In genomic region chr18:24138281-24138883, GRCh38 we compare ENCODE assay signal across 8 cellular contexts. TPM values are rescaled to one million over a fixed set of nuclear protein-coding genes. Genes with fewer than 3 reads are reported as not detected.
A peak's percentile ranks its signal among the peaks of the same experiment; 100 is the strongest.
DNase-seq lines count a peak whose midpoint lies in the region; ATAC-seq lines count a peak whose summit lies in the region.

No MANE protein-coding gene starts in this region.

- CTCF ChIA-PET in activated CD8-positive, alpha-beta memory T cell treated with anti-CD3 and anti-CD28 coated beads, Interleukin-2, amount 10 ng/mL, durations not matched to agents 7 days and 5 days (lab: Charles Lee) = interaction anchor here (0.8 to 1.2 kb wide), 3 partner anchors 10 to 226 kb away, joined by 3 to 4 read pairs (median 3); no protein-coding TSS in a partner anchor
- CTCF ChIA-PET in activated CD4-positive, alpha-beta memory T cell treated with anti-CD3 and anti-CD28 coated beads for 36 hours (lab: Charles Lee) = interaction anchor here (0.6 to 1.6 kb wide), 3 partner anchors 313 to 377 kb away, joined by 3 to 7 read pairs (median 3); no protein-coding TSS in a partner anchor

- peak overlapping the region; percentile 73; the same call in 1 of the 2 replicates for H3K9ac ChIP-seq in iPS-20b (ENCODE audit: low read depth, low read length)

- POLR2A ChIA-PET in activated CD4-positive, alpha-beta memory T cell treated with anti-CD3 and anti-CD28 coated beads for 36 hours (lab: Charles Lee) = interaction anchor here (0.8 to 1.1 kb wide), 2 partner anchors 25 to 55 kb away, joined by 3 read pairs; no protein-coding TSS in a partner anchor

- H3K27ac ChIP-seq in iPS-20b (ENCODE audit: low read length) (no peak overlapping the region), substantia nigra (ENCODE audit: low read depth, low read length, poor library complexity, severe bottlenecking) (peak overlapping the region; percentile 64)

- no peak for DNase-seq in activated CD8-positive, alpha-beta memory T cell treated with anti-CD3 and anti-CD28 coated beads, Interleukin-2, amount 10 ng/mL, durations not matched to agents 7 days and 5 days
- no peak for DNase-seq in activated CD8-positive, alpha-beta memory T cell treated with anti-CD3 and anti-CD28 coated beads, Interleukin-2, amount 50 U/mL, for 48 hours
- DNase-seq in activated CD4-positive, alpha-beta memory T cell treated with anti-CD3 and anti-CD28 coated beads for 36 hours = no peak
- peak in 1 of 49 donors; percentile 37 for DNase-seq in substantia nigra (lab: John Stamatoyannopoulos, UW)
- DNase-seq in NCI-H2196 treated with DMSO at 0.1 percent for 48 hours (lab: John Stamatoyannopoulos, UW; ENCODE audit: unreplicated experiment) = no peak

- H3K4me1 Mint-ChIP-seq in activated CD8-positive, alpha-beta memory T cell treated with anti-CD3 and anti-CD28 coated beads, Interleukin-2, amount 10 ng/mL, durations not matched to agents 7 days and 5 days = peaks cover 29% of the 10 kb centered on the region
- peaks cover 26% of the 10 kb centered on the region for H3K4me1 Mint-ChIP-seq in activated CD4-positive, alpha-beta memory T cell treated with anti-CD3 and anti-CD28 coated beads for 36 hours (ENCODE audit: low read depth)

- no peak overlapping the region for H3K27ac Mint-ChIP-seq in activated CD8-positive, alpha-beta memory T cell treated with anti-CD3 and anti-CD28 coated beads, Interleukin-2, amount 10 ng/mL, durations not matched to agents 7 days and 5 days
- H3K27ac Mint-ChIP-seq in activated CD4-positive, alpha-beta memory T cell treated with anti-CD3 and anti-CD28 coated beads for 36 hours = peak overlapping the region; percentile 15

- H3K36me3 Mint-ChIP-seq in activated CD8-positive, alpha-beta memory T cell treated with anti-CD3 and anti-CD28 coated beads, Interleukin-2, amount 10 ng/mL, durations not matched to agents 7 days and 5 days = peaks cover 20% of the 10 kb centered on the region
- H3K36me3 Mint-ChIP-seq in activated CD4-positive, alpha-beta memory T cell treated with anti-CD3 and anti-CD28 coated beads for 36 hours = no peaks in the 10 kb centered on the region

- H3K9me3 ChIP-seq in iPS-20b (ENCODE audit: insufficient read depth, low read depth, low read length) = no peaks in the 10 kb centered on the region

- peak; percentile 15 for ATAC-seq in activated CD8-positive, alpha-beta memory T cell treated with anti-CD3 and anti-CD28 coated beads, Interleukin-2, amount 10 ng/mL, durations not matched to agents 7 days and 5 days
- ATAC-seq in GM21737 (IDR thresholded peaks at IDR 0.05; ENCODE audit: unreplicated experiment) = no peak
- ATAC-seq in GM19023 (IDR thresholded peaks at IDR 0.05; ENCODE audit: unreplicated experiment) = no peak

- intact Hi-C loops in activated CD4-positive, alpha-beta memory T cell treated with anti-CD3 and anti-CD28 coated beads for 36 hours (cut with micrococcal nuclease) = loop anchor here (5.0 kb wide), 1 partner anchor 121 kb away; no protein-coding TSS in a partner anchor

- H3K27me3 Mint-ChIP-seq in activated CD8-positive, alpha-beta memory T cell treated with anti-CD3 and anti-CD28 coated beads, Interleukin-2, amount 10 ng/mL, durations not matched to agents 7 days and 5 days = peaks cover 31% of the 10 kb centered on the region
- peaks cover 12% of the 10 kb centered on the region for H3K27me3 Mint-ChIP-seq in activated CD4-positive, alpha-beta memory T cell treated with anti-CD3 and anti-CD28 coated beads for 36 hours

- H3K9me3 Mint-ChIP-seq in activated CD8-positive, alpha-beta memory T cell treated with anti-CD3 and anti-CD28 coated beads, Interleukin-2, amount 10 ng/mL, durations not matched to agents 7 days and 5 days (ENCODE audit: low read depth) = no peaks in the 10 kb centered on the region
- no peaks in the 10 kb centered on the region for H3K9me3 Mint-ChIP-seq in activated CD4-positive, alpha-beta memory T cell treated with anti-CD3 and anti-CD28 coated beads for 36 hours

- H3K4me3 Mint-ChIP-seq in activated CD8-positive, alpha-beta memory T cell treated with anti-CD3 and anti-CD28 coated beads, Interleukin-2, amount 10 ng/mL, durations not matched to agents 7 days and 5 days = peak overlapping the region; percentile 72
- peak overlapping the region; percentile 85 for H3K4me3 Mint-ChIP-seq in activated CD4-positive, alpha-beta memory T cell treated with anti-CD3 and anti-CD28 coated beads for 36 hours

- H3K27me3 ChIP-seq in iPS-20b (ENCODE audit: insufficient read depth, low read length) = no peaks in the 10 kb centered on the region

- peak overlapping the region; percentile 73 for H3K4me3 ChIP-seq in iPS-20b (ENCODE audit: low read length)

- H3K36me3 ChIP-seq in iPS-20b (ENCODE audit: insufficient read depth, low read depth, low read length) = peaks cover 7% of the 10 kb centered on the region

- H3K4me1 ChIP-seq in iPS-20b (ENCODE audit: insufficient read depth, low read length) = peaks cover 13% of the 10 kb centered on the region; the same call in 1 of the 2 replicates

RNA-seq across cellular contexts. Expression of gene CABYR, which starts 0.5 kb away (rescaled TPM):
- total RNA-seq in activated CD8-positive, alpha-beta memory T cell treated with anti-CD3 and anti-CD28 coated beads, Interleukin-2, amount 10 ng/mL, durations not matched to agents 7 days and 5 days = 1 to 10 TPM in 1 of 2 experiments, under 1 TPM in 1; 0.76 to 1.2 TPM
- 1 to 10 TPM in 1 of 2 experiments, under 1 TPM in 1; 1.00 to 1.4 TPM for total RNA-seq in activated CD4-positive, alpha-beta memory T cell treated with anti-CD3 and anti-CD28 coated beads for 36 hours
